In genomic region chr1:3772027-3772714, GRCh38 we compare ENCODE assay signal across 8 cellular contexts. TPM values are rescaled to one million over a fixed set of nuclear protein-coding genes. Genes with fewer than 3 reads are reported as not detected.
DNase-seq lines count a peak whose midpoint lies in the region; ATAC-seq and TF ChIP-seq lines count a peak whose summit lies in the region.

No MANE protein-coding gene starts in this region.

- DNase-seq in SHP77 (lab: John Stamatoyannopoulos, UW) (peak; percentile 71 to 82), SHP77 treated with DMSO at 0.1 percent for 48 hours (lab: John Stamatoyannopoulos, UW) (no peak), esophagus muscularis mucosa (ENCODE audit: extremely low spot score) (peak; percentile 98)
- DNase-seq in activated T-cell treated with anti-CD3 and anti-CD28 coated beads, Interleukin-2, amount 50 U/mL, for 1 hour = peak; percentile 85
- peak; percentile 65 to 88 (median 80) for DNase-seq in naive thymus-derived CD4-positive, alpha-beta T cell

- peak; percentile 16 for TF ChIP-seq POLR2A in esophagus muscularis mucosa (IDR thresholded peaks at IDR 0.05; ENCODE audit: low read depth)

- TF ChIP-seq CTCF in OCI-LY3 (IDR thresholded peaks at IDR 0.05; ENCODE audit: low read depth, low read length) = no peak
- no peak for TF ChIP-seq CTCF in esophagus muscularis mucosa (IDR thresholded peaks at IDR 0.05)

- intact Hi-C loops in esophagus muscularis mucosa (cut with DNase I) = no loop called here
- intact Hi-C loops in naive thymus-derived CD4-positive, alpha-beta T cell (cut with micrococcal nuclease) = loop anchor here (1.0 to 10.0 kb wide), 7 partner anchors 24 to 147 kb away; partner anchors contain the start of genes C1orf174 (in 2 of the 2), LRRC47 (in 2 of the 2), TPRG1L (in 1 of the 2) and WRAP73 (in 1 of the 2)

- H3K9me3 Mint-ChIP-seq in naive thymus-derived CD4-positive, alpha-beta T cell = no peaks in the 10 kb centered on the region
- no peaks in the 10 kb centered on the region for H3K9me3 Mint-ChIP-seq in stimulated activated memory B cell treated with anti-CD40 and anti-IgM and Interleukin-4, amounts not matched to agents 10 μg/mL and 1 μg/mL and 100 μg/mL, for 72 hours

- H3K36me3 ChIP-seq in OCI-LY3 (replicated peaks; ENCODE audit: low read depth, low read length) = no peaks in the 10 kb centered on the region
- no peaks in the 10 kb centered on the region for H3K36me3 ChIP-seq in esophagus muscularis mucosa
- no peaks in the 10 kb centered on the region for H3K36me3 ChIP-seq in naive thymus-derived CD4-positive, alpha-beta T cell (ENCODE audit: control insufficient read depth in 2 of 3, insufficient read depth in 3 of 3, low read length in 3 of 3)

- peaks cover 0 to 3% (median 0%) of the 10 kb centered on the region in 5 donors for H3K27me3 Mint-ChIP-seq in naive thymus-derived CD4-positive, alpha-beta T cell
- H3K27me3 Mint-ChIP-seq in stimulated activated memory B cell treated with anti-CD40 and anti-IgM and Interleukin-4, amounts not matched to agents 10 μg/mL and 1 μg/mL and 100 μg/mL, for 72 hours = peaks cover 9% of the 10 kb centered on the region

- H3K4me1 ChIP-seq in OCI-LY3 (ENCODE audit: low read length) = peaks cover 20% of the 10 kb centered on the region
- H3K4me1 ChIP-seq in esophagus muscularis mucosa = peaks cover 36 to 58% (median 53%) of the 10 kb centered on the region in 4 donors
- H3K4me1 ChIP-seq in naive thymus-derived CD4-positive, alpha-beta T cell (ENCODE audit: control insufficient read depth in 2 of 2, insufficient read depth in 2 of 2, low read length in 2 of 2) = peaks cover 5 to 12% of the 10 kb centered on the region in 2 donors

- peak overlapping the region; percentile 71 for H3K9ac ChIP-seq in OCI-LY3 (ENCODE audit: low read length)

- H3K4me3 ChIP-seq in OCI-LY3 (ENCODE audit: low read length) (peak overlapping the region; percentile 84), esophagus muscularis mucosa (peak overlapping the region; percentile 66 to 89 (median 76))
- H3K4me3 ChIP-seq in naive thymus-derived CD4-positive, alpha-beta T cell (ENCODE audit: low read length) = peak overlapping the region; percentile 51

- no peaks in the 10 kb centered on the region for H3K79me2 ChIP-seq in OCI-LY3 (ENCODE audit: low read length)

- peaks cover 5 to 22% (median 11%) of the 10 kb centered on the region in 7 donors for H3K4me1 Mint-ChIP-seq in naive thymus-derived CD4-positive, alpha-beta T cell
- H3K4me1 Mint-ChIP-seq in stimulated activated memory B cell treated with anti-CD40 and anti-IgM and Interleukin-4, amounts not matched to agents 10 μg/mL and 1 μg/mL and 100 μg/mL, for 72 hours = peaks cover 42% of the 10 kb centered on the region

- no peaks in the 10 kb centered on the region for H4K20me1 ChIP-seq in OCI-LY3 (ENCODE audit: insufficient read depth, low read length)

- no peaks in the 10 kb centered on the region for H3K9me3 ChIP-seq in OCI-LY3 (ENCODE audit: insufficient read depth, low read length)
- H3K9me3 ChIP-seq in esophagus muscularis mucosa = no peaks in the 10 kb centered on the region
- no peaks in the 10 kb centered on the region for H3K9me3 ChIP-seq in naive thymus-derived CD4-positive, alpha-beta T cell (ENCODE audit: control insufficient read depth in 2 of 3, low read length in 3 of 3)

- no peaks in the 10 kb centered on the region for H3K36me3 Mint-ChIP-seq in naive thymus-derived CD4-positive, alpha-beta T cell
- H3K36me3 Mint-ChIP-seq in stimulated activated memory B cell treated with anti-CD40 and anti-IgM and Interleukin-4, amounts not matched to agents 10 μg/mL and 1 μg/mL and 100 μg/mL, for 72 hours = no peaks in the 10 kb centered on the region

- H3K27me3 ChIP-seq in OCI-LY3 (ENCODE audit: low read depth, low read length) (peaks cover 6% of the 10 kb centered on the region; the same call in 1 of the 2 replicates), esophagus muscularis mucosa (peaks cover 0 to 3% (median 0%) of the 10 kb centered on the region in 4 donors)
- no peaks in the 10 kb centered on the region for H3K27me3 ChIP-seq in naive thymus-derived CD4-positive, alpha-beta T cell (ENCODE audit: control insufficient read depth in 2 of 2, insufficient read depth in 2 of 2, low read length in 2 of 2)

- ATAC-seq in HG03196 (IDR thresholded peaks at IDR 0.05; ENCODE audit: unreplicated experiment) = peak; percentile 46
- ATAC-seq in naive thymus-derived CD4-positive, alpha-beta T cell = peak; percentile 91
- ATAC-seq in stimulated activated memory B cell treated with anti-CD40 and anti-IgM and Interleukin-4, amounts not matched to agents 10 μg/mL and 1 μg/mL and 100 μg/mL, for 72 hours = peak; percentile 90

- POLR2A ChIA-PET in naive thymus-derived CD4-positive, alpha-beta T cell (lab: Charles Lee) = no interaction called here

- peak overlapping the region in 4 of 9 donors; percentile 23 to 73 (median 64) for H3K27ac Mint-ChIP-seq in naive thymus-derived CD4-positive, alpha-beta T cell
- peak overlapping the region; percentile 69 for H3K27ac Mint-ChIP-seq in stimulated activated memory B cell treated with anti-CD40 and anti-IgM and Interleukin-4, amounts not matched to agents 10 μg/mL and 1 μg/mL and 100 μg/mL, for 72 hours

- H3K27ac ChIP-seq in OCI-LY3 (ENCODE audit: low read length) (peak overlapping the region; percentile 27; the same call in 1 of the 2 replicates), esophagus muscularis mucosa (replicated peaks in 1 of 4) (peak overlapping the region; percentile 77 to 91 (median 84))
- H3K27ac ChIP-seq in naive thymus-derived CD4-positive, alpha-beta T cell (ENCODE audit: low read depth, low read length) = peak overlapping the region; percentile 58

- H3K4me2 ChIP-seq in OCI-LY3 (ENCODE audit: low read length) = peak overlapping the region; percentile 87

- peak overlapping the region; percentile 57 to 83 (median 72) for H3K4me3 Mint-ChIP-seq in naive thymus-derived CD4-positive, alpha-beta T cell
- H3K4me3 Mint-ChIP-seq in stimulated activated memory B cell treated with anti-CD40 and anti-IgM and Interleukin-4, amounts not matched to agents 10 μg/mL and 1 μg/mL and 100 μg/mL, for 72 hours = peak overlapping the region; percentile 80

- CTCF ChIA-PET in naive thymus-derived CD4-positive, alpha-beta T cell (lab: Charles Lee) = no interaction called here

- WGBS in esophagus muscularis mucosa = 0% methylated on average over 12 of the region's 61 CpGs

- TF ChIP-seq EP300 in esophagus muscularis mucosa (IDR thresholded peaks at IDR 0.05) = no peak

- H2AFZ ChIP-seq in OCI-LY3 (ENCODE audit: low read depth, low read length) = peak overlapping the region; percentile 60; the same call in 1 of the 2 replicates

RNA-seq across cellular contexts. Expression of gene SMIM1, which starts 0.4 kb away (rescaled TPM):
- total RNA-seq in esophagus muscularis mucosa = 10 to 100 TPM; 10.5 to 16.3 (median 13.3) TPM
- 1 to 10 TPM in 4 of 5 experiments, under 1 TPM in 1; 0.58 to 4.3 (median 2.3) TPM for total RNA-seq in naive thymus-derived CD4-positive, alpha-beta T cell
- 1 to 10 TPM in 1 of 2 donors, under 1 TPM in 1; 0.75 to 3.0 TPM for polyA plus RNA-seq in naive thymus-derived CD4-positive, alpha-beta T cell

RNA-seq across cellular contexts. Expression of gene CCDC27, which starts 19.9 kb away (rescaled TPM):
- total RNA-seq in esophagus muscularis mucosa = not detected
- total RNA-seq in naive thymus-derived CD4-positive, alpha-beta T cell = not detected
- not detected for polyA plus RNA-seq in naive thymus-derived CD4-positive, alpha-beta T cell

RNA-seq across cellular contexts. Expression of gene LRRC47, which starts 24.1 kb away (rescaled TPM):
- total RNA-seq in esophagus muscularis mucosa = 10 to 100 TPM; 34.1 to 51.6 (median 44.1) TPM
- 10 to 100 TPM; 38.2 to 60.2 (median 43.9) TPM for total RNA-seq in naive thymus-derived CD4-positive, alpha-beta T cell
- 10 to 100 TPM; 25.7 to 33.4 TPM for polyA plus RNA-seq in naive thymus-derived CD4-positive, alpha-beta T cell

Comparison
In these comparisons a context has a peak if more than half of its experiments do, and no peak if none do; other contexts are left out.
1. H3K27ac ChIP-seq: peak in every context shown above with its lines; median percentile 84 in esophagus muscularis mucosa; 58 in naive thymus-derived CD4-positive, alpha-beta T cell; 27 in OCI-LY3.